Comparison of ENCODE assay signal across 8 cellular contexts in genomic region chr9:36036780-36037579, GRCh38. TPM values are rescaled to one million over a fixed set of nuclear protein-coding genes. Genes with fewer than 3 reads are reported as not detected.
DNase-seq lines count a peak whose midpoint lies in the region; ATAC-seq and TF ChIP-seq lines count a peak whose summit lies in the region.

TSS of gene RECK (plus strand) at chr9:36036913. CDS start at chr9:36036999, 86 bp downstream.

- H3K9me3 ChIP-seq in mesodermal cell (ENCODE audit: control insufficient read depth, low read length) = no peaks in the 10 kb centered on the region

- H3K4me3 Mint-ChIP-seq in endothelial cell (ENCODE audit: unreplicated experiment) = peak within 1 kb of the TSS; percentile 99

- peak; percentile 90 for ATAC-seq in HG03460 (IDR thresholded peaks at IDR 0.05; ENCODE audit: unreplicated experiment)

- peak within 1 kb of the TSS; percentile 97 for H3K27ac Mint-ChIP-seq in endothelial cell (ENCODE audit: unreplicated experiment)

- DNase-seq in Ammon's horn (ENCODE audit: low spot score) (peak; percentile 92), GM19238 (ENCODE audit: insufficient read length, low spot score) (peak; percentile 80), NCI-H82 treated with DMSO at 0.1 percent for 48 hours (lab: John Stamatoyannopoulos, UW; ENCODE audit: unreplicated experiment) (peak; percentile 49), endothelial cell (ENCODE audit: low spot score) (peak; percentile 93)
- peak; percentile 90 for DNase-seq in activated CD8-positive, alpha-beta memory T cell treated with anti-CD3 and anti-CD28 coated beads, Interleukin-2, amount 50 U/mL, for 4 hours
- DNase-seq in stimulated activated CD8-positive, alpha-beta memory T cell treated with anti-CD3 and anti-CD28 coated beads, Interleukin-15, amount 100 ng/mL, for 1 hour (ENCODE audit: low read depth) = peak; percentile 70

- H3K9me3 Mint-ChIP-seq in endothelial cell (ENCODE audit: unreplicated experiment) = no peaks in the 10 kb centered on the region

- H3K27me3 Mint-ChIP-seq in endothelial cell (ENCODE audit: unreplicated experiment) = peaks cover 3% of the 10 kb centered on the region

- peak within 1 kb of the TSS; percentile 92 for H3K4me3 ChIP-seq in mesodermal cell (ENCODE audit: extremely low read depth, insufficient read depth, low read length, poor library complexity, severe bottlenecking)

- H3K4me1 ChIP-seq in mesodermal cell (ENCODE audit: control insufficient read depth, insufficient read depth, low read length, poor library complexity, severe bottlenecking) = peaks cover 29% of the 10 kb centered on the region

- H3K36me3 ChIP-seq in mesodermal cell (ENCODE audit: control insufficient read depth, insufficient read depth, low read length) = no peaks in the 10 kb centered on the region

- no peak for TF ChIP-seq CTCF in endothelial cell (IDR thresholded peaks at IDR 0.05; ENCODE audit: unreplicated experiment)

- H3K27ac ChIP-seq in mesodermal cell (ENCODE audit: low read depth, low read length, severe bottlenecking) = peak within 1 kb of the TSS; percentile 84

- 0% methylated on average over 54 to 70 of the region's 80 CpGs for WGBS in mesodermal cell (ENCODE audit: insufficient coverage in 2 of 2), 2 experiments

- peaks cover 4% of the 10 kb centered on the region for H3K36me3 Mint-ChIP-seq in endothelial cell (ENCODE audit: low read depth, unreplicated experiment)

- H3K4me1 Mint-ChIP-seq in endothelial cell (ENCODE audit: unreplicated experiment) = peaks cover 40% of the 10 kb centered on the region

RNA-seq across cellular contexts. Expression of gene RECK, which starts in this region (rescaled TPM):
- total RNA-seq in endothelial cell (ENCODE audit: unreplicated experiment) = 48.2 TPM
- 32.5 TPM for polyA plus RNA-seq in mesodermal cell (2013, experiment 1 of 2)
- 28.7 TPM for polyA plus RNA-seq in mesodermal cell (2013, experiment 2 of 2)

Comparison
In these comparisons a context has a peak if more than half of its experiments do, and no peak if none do; other contexts are left out.
1. Peak in every context shown above with its lines: DNase-seq, ATAC-seq, H3K4me3 ChIP-seq and H3K27ac ChIP-seq.